12 cellular contexts compared by ENCODE assay signal in the genomic region with DNA sequence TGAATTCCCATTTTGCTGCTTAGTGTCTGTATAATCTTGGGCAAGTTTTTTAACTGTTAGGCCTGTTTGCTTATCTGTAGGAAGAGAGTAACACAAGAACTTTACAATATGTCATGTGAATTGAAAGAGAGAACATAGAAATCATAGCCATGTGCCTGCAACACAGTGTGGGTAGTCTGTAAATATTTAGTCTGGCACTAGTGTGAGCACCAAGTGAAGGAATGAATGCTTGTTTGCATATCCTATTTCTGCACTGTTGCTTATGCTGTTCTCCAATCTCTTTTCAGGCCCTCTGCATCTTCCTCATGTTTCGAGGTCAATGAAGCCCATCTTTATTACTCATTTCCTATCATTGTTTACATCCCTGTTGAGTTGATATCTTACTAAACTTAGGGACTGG. TPM values are rescaled to one million over a fixed set of nuclear protein-coding genes. Genes with fewer than 3 reads are reported as not detected.
DNase-seq lines count a peak whose midpoint lies in the region; ATAC-seq and TF ChIP-seq lines count a peak whose summit lies in the region.
"Had no signal": no experiment of that assay in that cellular context is flagged by ENCODE, and none has a peak within 500 bp of the region (broad histone marks: within the 10 kb centered on the region; RNA-seq: fewer than 3 reads in every experiment).

No MANE protein-coding gene starts in this region.

- DNase-seq in ELR (ENCODE audit: low read depth): peak; percentile 69
- DNase-seq in RPMI7951 (ENCODE audit: low read depth): peak; percentile 21
- DNase-seq in fibroblast of peridontal ligament (ENCODE audit: extremely low read depth): peak; percentile 56
- no peak for DNase-seq in progenitor cell of endocrine pancreas (ENCODE audit: low spot score, unreplicated experiment)
- DNase-seq in cortex of kidney (lab: John Stamatoyannopoulos, UW): no peak
- DNase-seq: activated CD4-positive, alpha-beta T cell treated with anti-CD3 and anti-CD28 coated beads, Interleukin-2, amount 50 U/mL, for 48 hours; activated effector memory CD4-positive, alpha-beta T cell treated with anti-CD3 and anti-CD28 coated beads, Interleukin-2, amount 50 U/mL, for 16 hours; erythroblast; naive B cell had no signal

- no peaks in the 10 kb centered on the region for H3K27me3 Mint-ChIP-seq in progenitor cell of endocrine pancreas
- H3K27me3 Mint-ChIP-seq: naive B cell had no signal

- no peak for TF ChIP-seq CTCF in progenitor cell of endocrine pancreas (IDR thresholded peaks at IDR 0.05; ENCODE audit: unreplicated experiment)

- peaks cover 12% of the 10 kb centered on the region for H3K36me3 Mint-ChIP-seq in progenitor cell of endocrine pancreas (ENCODE audit: insufficient read depth)

- peak overlapping the region; percentile 10 for H3K27ac Mint-ChIP-seq in progenitor cell of endocrine pancreas
- H3K27ac Mint-ChIP-seq: T-helper 1 cell treated with Interleukin-12 subunit alpha and Interleukin-12 subunit beta and Interleukin-4 antibody, amounts not matched to agents 30 μg/mL and 1 μg/mL, for 36 hours had no signal

- H3K4me3 Mint-ChIP-seq in progenitor cell of endocrine pancreas (ENCODE audit: low read depth): no peak overlapping the region
- H3K4me3 Mint-ChIP-seq: T-helper 1 cell treated with Interleukin-12 subunit alpha and Interleukin-12 subunit beta and Interleukin-4 antibody, amounts not matched to agents 30 μg/mL and 1 μg/mL, for 36 hours had no signal

- ATAC-seq in HG03108 (IDR thresholded peaks at IDR 0.05; ENCODE audit: unreplicated experiment) (no peak), HG02938 (IDR thresholded peaks at IDR 0.05; ENCODE audit: unreplicated experiment) (no peak)

- H3K9me3 Mint-ChIP-seq in progenitor cell of endocrine pancreas (ENCODE audit: low read depth): peaks cover 8% of the 10 kb centered on the region
- H3K9me3 Mint-ChIP-seq: naive B cell had no signal

- peaks cover 30% of the 10 kb centered on the region for H3K4me1 Mint-ChIP-seq in progenitor cell of endocrine pancreas (ENCODE audit: low read depth)

RNA-seq across cellular contexts. Expression of gene CBFA2T2, which starts 49.2 kb away (rescaled TPM):
- total RNA-seq in RPMI7951 (2014; rRNA removed; shearing (Covaris generic)): 7.7 and 8.7 TPM in 2 replicates
- 51.3 and 58.1 TPM in 2 replicates for total RNA-seq in progenitor cell of endocrine pancreas

Comparison
In these comparisons a context has a peak if more than half of its experiments do, and no peak if none do; other contexts are left out.
1. DNase-seq: peak in ELR (single experiment), RPMI7951 (single experiment) and fibroblast of peridontal ligament (single experiment); none in progenitor cell of endocrine pancreas (single experiment) and cortex of kidney (single experiment).